Comparison of ENCODE assay signal across 17 cellular contexts in the genomic region with DNA sequence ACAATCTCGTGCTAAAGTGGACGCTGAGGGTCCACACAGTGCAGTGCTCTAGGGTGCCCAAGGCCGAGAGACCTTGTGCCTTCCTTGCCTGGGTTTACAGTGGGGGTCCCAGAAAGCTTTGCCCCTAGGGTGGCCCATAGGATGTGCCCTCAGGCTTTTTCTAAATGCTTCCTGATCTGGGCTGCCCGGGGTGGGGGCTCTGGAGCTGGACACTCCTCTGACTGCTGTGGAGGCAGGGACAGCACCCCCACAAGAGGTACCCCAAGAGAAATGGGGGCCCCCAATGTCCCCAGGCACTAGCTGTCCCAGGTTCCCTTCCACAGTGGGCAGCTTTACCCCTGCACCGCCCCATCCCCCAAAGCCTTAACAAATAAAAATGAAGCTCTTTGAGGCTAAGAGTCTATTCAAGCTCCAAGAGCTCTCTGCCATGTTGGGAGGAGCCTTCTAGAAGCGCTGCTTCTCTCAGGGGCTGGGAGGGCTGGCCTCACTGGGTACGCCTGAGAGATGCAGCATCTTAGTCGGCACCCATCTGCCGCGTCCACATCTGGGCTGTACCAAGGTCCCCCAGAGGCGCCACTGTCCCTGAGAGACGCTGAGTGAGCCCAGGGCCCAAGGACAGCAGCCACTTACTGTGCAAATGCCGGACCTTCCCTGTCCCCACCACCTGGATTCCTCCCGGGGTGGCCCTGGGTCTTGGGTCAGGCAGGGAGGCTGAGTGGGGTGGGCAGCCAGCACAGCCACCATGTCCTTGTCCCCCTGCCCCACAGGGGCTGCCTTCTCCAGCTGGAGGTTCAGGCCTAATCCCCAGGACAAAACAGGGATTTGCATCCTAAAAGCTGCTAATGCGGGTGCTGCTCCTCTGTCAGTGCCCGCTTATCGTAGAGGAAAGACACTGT. TPM values are rescaled to one million over a fixed set of nuclear protein-coding genes. Genes with fewer than 3 reads are reported as not detected.
A peak's percentile ranks its signal among the peaks of the same experiment; 100 is the strongest.
DNase-seq lines count a peak whose midpoint lies in the region; ATAC-seq, FAIRE-seq and TF ChIP-seq lines count a peak whose summit lies in the region.
"Had no signal": no experiment of that assay in that cellular context is flagged by ENCODE, and none has a peak within 500 bp of the region (broad histone marks: within the 10 kb centered on the region; RNA-seq: fewer than 3 reads in every experiment).

No MANE protein-coding gene starts in this region.

- no peak for FAIRE-seq in HepG2 (lab: Jason Lieb, UNC)
- FAIRE-seq: G401.6 had no signal

- H3K4me3 Mint-ChIP-seq in CD14-positive monocyte: no peak overlapping the region
- H3K4me3 Mint-ChIP-seq: activated T-helper 17 cell treated with anti-CD3 and anti-CD28 coated beads, Interleukin-2, amount 50 U/mL, for 72 hours had no signal

- H2AFZ ChIP-seq in HepG2 (ENCODE audit: low read length): no peak overlapping the region

- WGBS in HepG2 (ENCODE audit: low lambda C conversion rate): no CpG with 5 or more reads among the region's 17 CpGs
- WGBS in prostate gland: 84% methylated on average over 16 of the region's 17 CpGs

- H3K4me3 ChIP-seq in Peyer's patch: no peak overlapping the region
- peak overlapping the region in 1 of 3 experiments; percentile 48; a peak in 1 of 6 replicates for H3K4me3 ChIP-seq in HepG2 (replicated peaks in 1 of 3; ENCODE audit: insufficient read depth in 1 of 3, low read depth in 2 of 3, low read length in 3 of 3)
- H3K4me3 ChIP-seq in prostate gland: no peak overlapping the region
- H3K4me3 ChIP-seq: right atrium auricular region had no signal

- peaks cover 0 to 2% of the 10 kb centered on the region in 2 donors for H3K36me3 Mint-ChIP-seq in CD14-positive monocyte

- H3K4me1 ChIP-seq in Peyer's patch (peaks cover 0 to 19% (median 4%) of the 10 kb centered on the region in 4 donors), HepG2 (ENCODE audit: insufficient read depth, low read length) (peaks cover 85% of the 10 kb centered on the region), prostate gland (replicated peaks) (peaks cover 9% of the 10 kb centered on the region)

- H3K9me3 Mint-ChIP-seq in CD14-positive monocyte: peaks cover 0 to 4% (median 0%) of the 10 kb centered on the region in 7 donors
- H3K9me3 Mint-ChIP-seq: activated T-helper 17 cell treated with anti-CD3 and anti-CD28 coated beads, Interleukin-2, amount 50 U/mL, for 72 hours had no signal

- TF ChIP-seq RAD21 in HepG2 (CRISPR knock-in tag; IDR thresholded peaks at IDR 0.05): no peak

- H3K36me3 ChIP-seq in Peyer's patch (no peaks in the 10 kb centered on the region), HepG2 (replicated peaks in 1 of 2; ENCODE audit: control insufficient read depth in 1 of 2, insufficient read depth in 2 of 2, low read length in 2 of 2) (no peaks in the 10 kb centered on the region), prostate gland (no peaks in the 10 kb centered on the region)
- H3K36me3 ChIP-seq: right atrium auricular region had no signal

- no peaks in the 10 kb centered on the region for H3K9me3 ChIP-seq in Peyer's patch
- no peaks in the 10 kb centered on the region for H3K9me3 ChIP-seq in HepG2 (ENCODE audit: low read length)
- no peaks in the 10 kb centered on the region for H3K9me3 ChIP-seq in prostate gland
- H3K9me3 ChIP-seq: right atrium auricular region, SK-N-SH had no signal

- no peaks in the 10 kb centered on the region for H3K79me2 ChIP-seq in HepG2 (ENCODE audit: insufficient read depth, low read length)

- peak overlapping the region; percentile 72 for H3K4me2 ChIP-seq in HepG2 (ENCODE audit: low read depth, low read length)
- H3K4me2 ChIP-seq: SK-N-SH had no signal

- in situ Hi-C loops in HepG2 (cut with HindIII; ENCODE audit: extremely low pct_ligation_motif_present, low pct_unique_long_range_greater_than_20kb): no loop called here

- TF ChIP-seq POLR2A in Peyer's patch (IDR thresholded peaks at IDR 0.05) (no peak), HepG2 (IDR thresholded peaks at IDR 0.05; ENCODE audit: insufficient read depth in 1 of 2, low read depth in 2 of 2, low read length in 2 of 2) (no peak; a peak in 1 of 4 replicates), prostate gland (IDR thresholded peaks at IDR 0.05) (no peak)

- TF ChIP-seq CTCF in CD14-positive monocyte (IDR thresholded peaks at IDR 0.05): no peak
- no peak for TF ChIP-seq CTCF in Peyer's patch (IDR thresholded peaks at IDR 0.05)
- no peak for TF ChIP-seq CTCF in HepG2 (CRISPR knock-in tag; IDR thresholded peaks at IDR 0.05)
- TF ChIP-seq CTCF in prostate gland (IDR thresholded peaks at IDR 0.05): no peak

- DNase-seq in CD14-positive monocyte (ENCODE audit: low spot score) (no peak), Peyer's patch (no peak), HepG2 (ENCODE audit: low spot score) (no peak), prostate gland (ENCODE audit: low spot score) (no peak), inferior parietal cortex (ENCODE audit: extremely low spot score) (no peak), SHP77 treated with DMSO at 0.1 percent for 48 hours (lab: John Stamatoyannopoulos, UW) (no peak), HUDEP-2 (lab: John Stamatoyannopoulos, UW; ENCODE audit: unreplicated experiment in 76 of 76) (no peak)
- no peak for DNase-seq in stimulated activated naive CD4-positive, alpha-beta T cell treated with Interleukin-2 at 50 U/mL for 16 hours (lab: John Stamatoyannopoulos, UW)
- DNase-seq: activated CD4-positive, alpha-beta T cell treated with anti-CD3 and anti-CD28 coated beads for 1 hour; NCI-H1105 treated with DMSO at 0.1 percent for 48 hours; NCI-H526 treated with DMSO at 0.1 percent for 48 hours; SK-N-SH; stimulated activated naive CD4-positive, alpha-beta T cell had no signal

- H3K27ac ChIP-seq in Peyer's patch (peak overlapping the region in 3 of 4 donors; percentile 46 to 76 (median 72)), HepG2 (ENCODE audit: extremely low read length, insufficient read depth, low read length) (peak overlapping the region; percentile 94), prostate gland (peak overlapping the region; percentile 70 to 76)
- H3K27ac ChIP-seq: right atrium auricular region had no signal

- peak; percentile 1; the same call in 1 of the 3 replicates for ATAC-seq in HepG2

- no TSS peak for BruUV-seq in HepG2 (replicated peaks; lab: Mats Ljungman, UMichigan)

- no peaks in the 10 kb centered on the region for H4K20me1 ChIP-seq in HepG2 (ENCODE audit: insufficient read depth, low read length)

- peak overlapping the region; percentile 73 for H3K9ac ChIP-seq in HepG2 (ENCODE audit: insufficient read depth, low read depth, low read length)
- H3K9ac ChIP-seq: SK-N-SH had no signal

- peaks cover 54% of the 10 kb centered on the region for H3K4me1 Mint-ChIP-seq in CD14-positive monocyte

- intact Hi-C loops in CD14-positive monocyte (cut with micrococcal nuclease) (no loop called here), HepG2 (cut with micrococcal nuclease; ENCODE audit: unreplicated experiment) (no loop called here), prostate gland (cut with DNase I) (no loop called here)

- H3K27me3 ChIP-seq in Peyer's patch: no peaks in the 10 kb centered on the region
- no peaks in the 10 kb centered on the region for H3K27me3 ChIP-seq in HepG2 (ENCODE audit: control insufficient read depth in 1 of 2, insufficient read depth in 2 of 2, low read length in 2 of 2)
- no peaks in the 10 kb centered on the region for H3K27me3 ChIP-seq in prostate gland (replicated peaks; ENCODE audit: insufficient read depth)
- H3K27me3 ChIP-seq: right atrium auricular region had no signal

- CTCF ChIA-PET in HepG2 (lab: Yijun Ruan, JAX; ENCODE audit: low intra/inter-chr PET ratio, low total read pairs): interaction anchor here (2.7 kb wide), 1 partner anchor 28 kb away, joined by 13 read pairs; the partner anchor contains the start of gene CEBPA

- H3K27me3 Mint-ChIP-seq in CD14-positive monocyte (ENCODE audit: low read depth in 3 of 3): peaks cover 0 to 2% (median 1%) of the 10 kb centered on the region in 3 donors
- H3K27me3 Mint-ChIP-seq: activated T-helper 17 cell treated with anti-CD3 and anti-CD28 coated beads, Interleukin-2, amount 50 U/mL, for 72 hours had no signal

- POLR2A ChIA-PET in HepG2 (lab: Yijun Ruan, JAX): interaction anchor here (0.5 to 9.0 kb wide), 14 partner anchors 10 to 129 kb away, joined by 3 to 380 read pairs (median 4); partner anchors contain the start of genes CEBPA and CEBPG

- TF ChIP-seq EP300 in HepG2 (IDR thresholded peaks at IDR 0.05; ENCODE audit: low read depth in 2 of 2, low read length in 2 of 2) (0 out of 4 replicates have a peak, but pooled peaks of 1 of the 2 experiments have one; percentile 1), HepG2 (CRISPR knock-in tag; IDR thresholded peaks at IDR 0.05; ENCODE audit: borderline replicate concordance) (no peak)

- peak overlapping the region in 6 of 7 donors; percentile 83 to 95 (median 90) for H3K27ac Mint-ChIP-seq in CD14-positive monocyte

RNA-seq across cellular contexts. Expression of gene CEBPA, which starts 27.4 kb away (rescaled TPM):
- polyA plus RNA-seq in CD14-positive monocyte (10 to 100 TPM; 17.9 to 47.5 TPM), HepG2 (2011; rRNA removed) (24.8 and 35.0 TPM in 2 replicates)
- total RNA-seq in Peyer's patch (100 to 1,000 TPM in 1 of 4 donors, 10 to 100 TPM in 3; 36.3 to 160 (median 89.2) TPM), HepG2 (2016; rRNA removed; fragmentation: Illumina TruSeq; extraction: Trizol) (99.9 and 103 TPM in 2 replicates), prostate gland (10 to 100 TPM; 25.2 to 58.7 TPM)
- total RNA-seq in HepG2 (2016; cell fraction: cytosol; rRNA removed; fragmentation: Illumina TruSeq; extraction: Trizol; ENCODE audit: low read depth): 28.5 and 32.0 TPM in 2 replicates
- total RNA-seq in HepG2 (2016; cell fraction: insoluble cytoplasmic fraction; rRNA removed; fragmentation: Illumina TruSeq; extraction: Trizol): 99.3 and 101 TPM in 2 replicates
- total RNA-seq in HepG2 (2016; cell fraction: membrane; rRNA removed; fragmentation: Illumina TruSeq; extraction: Trizol): 88.0 and 107 TPM in 2 replicates
- total RNA-seq in HepG2 (2016; cell fraction: nucleus; rRNA removed; fragmentation: Illumina TruSeq; extraction: Trizol): 47.4 and 51.4 TPM in 2 replicates
- 40.5 and 42.6 TPM in 2 replicates for polyA plus RNA-seq in HepG2 (2011; cell fraction: cytosol; rRNA removed)
- polyA plus RNA-seq in HepG2 (2011; cell fraction: nucleus; rRNA removed): 17.3 and 19.3 TPM in 2 replicates
- polyA plus RNA-seq in HepG2 (2012): 22.3 and 27.0 TPM in 2 replicates
- polyA plus RNA-seq in HepG2 (2016; cell fraction: cytosol; fragmentation: Illumina TruSeq; extraction: Trizol; ENCODE audit: low read depth): 23.5 and 27.9 TPM in 2 replicates
- polyA plus RNA-seq in HepG2 (2016; cell fraction: insoluble cytoplasmic fraction; fragmentation: Illumina TruSeq; extraction: Trizol; ENCODE audit: low read depth): 121 and 123 TPM in 2 replicates
- polyA plus RNA-seq in HepG2 (2016; cell fraction: membrane; fragmentation: Illumina TruSeq; extraction: Trizol; ENCODE audit: low read depth): 68.7 and 77.8 TPM in 2 replicates
- 76.4 and 86.3 TPM in 2 replicates for polyA plus RNA-seq in HepG2 (2016; cell fraction: nucleus; fragmentation: Illumina TruSeq; extraction: Trizol; ENCODE audit: insufficient read depth, low read depth)
- polyA minus RNA-seq in HepG2 (2011; rRNA and poly(A)+ RNA removed; ENCODE audit: low replicate concordance): 4.5 and 45.0 TPM in 2 replicates
- polyA minus RNA-seq in HepG2 (2011; cell fraction: cytosol; rRNA and poly(A)+ RNA removed): 25.4 and 32.4 TPM in 2 replicates
- polyA minus RNA-seq in HepG2 (2011; cell fraction: nucleus; rRNA and poly(A)+ RNA removed): 15.6 and 18.2 TPM in 2 replicates

RNA-seq across cellular contexts. Expression of gene SLC7A10, which starts 49.3 kb away (rescaled TPM):
- not detected for polyA plus RNA-seq in CD14-positive monocyte
- total RNA-seq in Peyer's patch: not detected
- total RNA-seq in HepG2 (2016; rRNA removed; fragmentation: Illumina TruSeq; extraction: Trizol): 0.41 and 2.2 TPM in 2 replicates
- 2.6 and 2.7 TPM in 2 replicates for total RNA-seq in HepG2 (2016; cell fraction: cytosol; rRNA removed; fragmentation: Illumina TruSeq; extraction: Trizol; ENCODE audit: low read depth)
- 0.51 and 1.7 TPM in 2 replicates for total RNA-seq in HepG2 (2016; cell fraction: insoluble cytoplasmic fraction; rRNA removed; fragmentation: Illumina TruSeq; extraction: Trizol)
- total RNA-seq in HepG2 (2016; cell fraction: membrane; rRNA removed; fragmentation: Illumina TruSeq; extraction: Trizol): 1.5 and 1.7 TPM in 2 replicates
- total RNA-seq in HepG2 (2016; cell fraction: nucleus; rRNA removed; fragmentation: Illumina TruSeq; extraction: Trizol): 1.7 and 2.4 TPM in 2 replicates
- polyA plus RNA-seq in HepG2 (2011; rRNA removed): 1.1 TPM in 2 replicates
- 0.85 and 1.0 TPM in 2 replicates for polyA plus RNA-seq in HepG2 (2011; cell fraction: cytosol; rRNA removed)
- polyA plus RNA-seq in HepG2 (2011; cell fraction: nucleus; rRNA removed): 4.6 and 6.0 TPM in 2 replicates
- 0.63 and 0.66 TPM in 2 replicates for polyA plus RNA-seq in HepG2 (2012)
- 2.1 and 2.7 TPM in 2 replicates for polyA plus RNA-seq in HepG2 (2016; cell fraction: cytosol; fragmentation: Illumina TruSeq; extraction: Trizol; ENCODE audit: low read depth)
- 1.1 and 1.2 TPM in 2 replicates for polyA plus RNA-seq in HepG2 (2016; cell fraction: insoluble cytoplasmic fraction; fragmentation: Illumina TruSeq; extraction: Trizol; ENCODE audit: low read depth)
- 2.4 and 2.6 TPM in 2 replicates for polyA plus RNA-seq in HepG2 (2016; cell fraction: membrane; fragmentation: Illumina TruSeq; extraction: Trizol; ENCODE audit: low read depth)
- polyA plus RNA-seq in HepG2 (2016; cell fraction: nucleus; fragmentation: Illumina TruSeq; extraction: Trizol; ENCODE audit: insufficient read depth, low read depth): 5.9 and 6.0 TPM in 2 replicates
- 1.7 TPM in 1 of 2 replicates, not detected in the other for polyA minus RNA-seq in HepG2 (2011; rRNA and poly(A)+ RNA removed; ENCODE audit: low replicate concordance)
- polyA minus RNA-seq in HepG2 (2011; cell fraction: cytosol; rRNA and poly(A)+ RNA removed): 0.35 and 0.40 TPM in 2 replicates
- 0.62 and 0.64 TPM in 2 replicates for polyA minus RNA-seq in HepG2 (2011; cell fraction: nucleus; rRNA and poly(A)+ RNA removed)
- total RNA-seq in prostate gland: 1 to 10 TPM in 1 of 2 donors, not detected in 1; 3.5 TPM
- total RNA-seq: activated T-helper 17 cell treated with anti-CD3 and anti-CD28 coated beads, Interleukin-2, amount 50 U/mL, for 72 hours; OCI-LY7 had no signal
